ENCODE assay signal across 15 cellular contexts in genomic region chr2:23606968-23607367, GRCh38.
DNase-seq lines count a peak whose midpoint lies in the region; ATAC-seq, FAIRE-seq and TF ChIP-seq lines count a peak whose summit lies in the region.
"Had no signal": no experiment of that assay in that cellular context is flagged by ENCODE, and none has a peak within 500 bp of the region (broad histone marks: within the 10 kb centered on the region; RNA-seq: fewer than 3 reads in every experiment).

No MANE protein-coding gene starts in this region.

- no peak overlapping the region for H3K4me3 Mint-ChIP-seq in Calu3 (ENCODE audit: low read depth, unreplicated experiment)
- H3K4me3 Mint-ChIP-seq: CD4-positive, alpha-beta memory T cell had no signal

- no peaks in the 10 kb centered on the region for H4K20me1 ChIP-seq in K562 (replicated peaks; ENCODE audit: control insufficient read depth, insufficient read depth, low read length)

- H3K27me3 ChIP-seq in K562 (ENCODE audit: control insufficient read depth in 2 of 2, insufficient read depth in 2 of 2, low read length in 2 of 2) (peaks cover 9 to 50% of the 10 kb centered on the region in 2 experiments; a peak in 4 of 5 replicates), lower lobe of right lung (ENCODE audit: low read depth) (no peaks in the 10 kb centered on the region)
- H3K27me3 ChIP-seq: cardiac muscle cell had no signal

- CTCF ChIA-PET in Calu3 (lab: Charles Lee) (no interaction called here), K562 (lab: Yijun Ruan, JAX; ENCODE audit: low intra/inter-chr PET ratio) (no interaction called here)

- BruUV-seq in Calu3 (replicated peaks; lab: Mats Ljungman, UMichigan) (no TSS peak), K562 (replicated peaks; lab: Mats Ljungman, UMichigan) (no TSS peak)

- no peak for TF ChIP-seq CTCF in Calu3 (IDR thresholded peaks at IDR 0.05; ENCODE audit: unreplicated experiment)
- no peak for TF ChIP-seq CTCF in K562 (IDR thresholded peaks at IDR 0.05 in 2 of 3, conservative IDR thresholded peaks at IDR 0.05 in 1 of 3; ENCODE audit: insufficient read depth in 2 of 3, low read depth in 1 of 3, low read length in 3 of 3)
- TF ChIP-seq CTCF in lower lobe of right lung (IDR thresholded peaks at IDR 0.05), result no peak

- H3K9me1 ChIP-seq in K562 (ENCODE audit: control insufficient read depth, insufficient read depth, low read length), result no peaks in the 10 kb centered on the region

- peaks cover 16% of the 10 kb centered on the region for H3K9me3 Mint-ChIP-seq in Calu3 (ENCODE audit: low read depth, unreplicated experiment)

- no peak overlapping the region for H3K27ac Mint-ChIP-seq in Calu3 (ENCODE audit: unreplicated experiment)
- H3K27ac Mint-ChIP-seq: IgD-negative memory B cell had no signal

- peak; percentile 17 for DNase-seq in Calu3
- peak; percentile 95 for DNase-seq in LHCN-M2 (ENCODE audit: low read depth)
- DNase-seq in K562 (ENCODE audit: extremely low read depth in 1 of 4, low spot score in 3 of 4), result no peak
- peak; percentile 25 for DNase-seq in lower lobe of right lung
- no peak for DNase-seq in NCI-H1092 (lab: John Stamatoyannopoulos, UW)
- DNase-seq in DMS114 treated with DMSO at 0.1 percent for 48 hours (lab: John Stamatoyannopoulos, UW; ENCODE audit: unreplicated experiment), result no peak
- DNase-seq: CD4-positive, alpha-beta memory T cell; left cardiac atrium; NCI-H2107 had no signal

- peaks cover 5% of the 10 kb centered on the region for H3K36me3 Mint-ChIP-seq in Calu3 (ENCODE audit: insufficient read depth, unreplicated experiment)

- TF ChIP-seq POLR2A in K562 (conservative IDR thresholded peaks at IDR 0.05), result no peak

- POLR2A ChIA-PET in K562 (lab: Yijun Ruan, JAX), result no interaction called here

- in situ Hi-C loops in K562 (cut with MboI), result no loop called here

- no peak for TF ChIP-seq EP300 in K562 (IDR thresholded peaks at IDR 0.05; ENCODE audit: low read length)

- H3K36me3 ChIP-seq in K562 (ENCODE audit: control insufficient read depth, insufficient read depth, low read length), result no peaks in the 10 kb centered on the region
- H3K36me3 ChIP-seq in lower lobe of right lung, result no peaks in the 10 kb centered on the region
- H3K36me3 ChIP-seq: cardiac muscle cell had no signal

- no peak for TF ChIP-seq RAD21 in K562 (CRISPR knock-in tag; conservative IDR thresholded peaks at IDR 0.05 in 1 of 2, IDR thresholded peaks at IDR 0.05 in 1 of 2)

- H2AFZ ChIP-seq in K562 (ENCODE audit: low read depth, low read length), result no peak overlapping the region
- H2AFZ ChIP-seq: PC-9 had no signal

- ATAC-seq in K562, result no peak
- ATAC-seq in lower lobe of right lung, result peak in 1 of 2 donors; percentile 18
- no peak for ATAC-seq in HG03442 (IDR thresholded peaks at IDR 0.05; ENCODE audit: unreplicated experiment)
- no peak for ATAC-seq in GM21526 (IDR thresholded peaks at IDR 0.05; ENCODE audit: low FRiP score, unreplicated experiment)
- ATAC-seq: left cardiac atrium had no signal

- H3K4me3 ChIP-seq in K562 (no peak overlapping the region), lower lobe of right lung (no peak overlapping the region)
- H3K4me3 ChIP-seq: cardiac muscle cell, PC-9, smooth muscle cell had no signal

- no peak overlapping the region for H3K4me2 ChIP-seq in K562 (ENCODE audit: insufficient read depth, low read length)
- H3K4me2 ChIP-seq: PC-9, smooth muscle cell had no signal

- intact Hi-C loops in Calu3 (cut with micrococcal nuclease; ENCODE audit: unreplicated experiment), result no loop called here
- intact Hi-C loops in K562 (cut with micrococcal nuclease), result no loop called here
- intact Hi-C loops in lower lobe of right lung (cut with DNase I), result no loop called here

- H3K9ac ChIP-seq in K562 (ENCODE audit: insufficient read depth in 1 of 2, low read depth in 2 of 2, low read length in 2 of 2), result no peak overlapping the region

- H3K27ac ChIP-seq in K562 (ENCODE audit: extremely low read depth, low read depth, low read length) (no peak overlapping the region), lower lobe of right lung (no peak overlapping the region)
- H3K27ac ChIP-seq: cardiac muscle cell, PC-9 had no signal

- no peak for FAIRE-seq in K562 (lab: Jason Lieb, UNC)

- no peaks in the 10 kb centered on the region for H3K27me3 Mint-ChIP-seq in Calu3 (ENCODE audit: unreplicated experiment)
- H3K27me3 Mint-ChIP-seq: IgD-negative memory B cell had no signal

- H3K4me1 ChIP-seq in K562 (replicated peaks in 1 of 2; ENCODE audit: control insufficient read depth in 2 of 2, insufficient read depth in 2 of 2, low read length in 2 of 2) (no peaks in the 10 kb centered on the region), lower lobe of right lung (no peaks in the 10 kb centered on the region)

- no peaks in the 10 kb centered on the region for H3K79me2 ChIP-seq in K562 (ENCODE audit: control insufficient read depth, insufficient read depth, low read length)

- no peaks in the 10 kb centered on the region for H3K4me1 Mint-ChIP-seq in Calu3 (ENCODE audit: low read depth, unreplicated experiment)
- H3K4me1 Mint-ChIP-seq: CD4-positive, alpha-beta memory T cell; IgD-negative memory B cell had no signal

- no peaks in the 10 kb centered on the region for H3K9me3 ChIP-seq in K562 (replicated peaks; ENCODE audit: control insufficient read depth, insufficient read depth, low read depth, low read length)
- H3K9me3 ChIP-seq in lower lobe of right lung, result peaks cover 3% of the 10 kb centered on the region

TF ChIP-seq in K562, 482 proteins besides CTCF, POLR2A, EP300 and RAD21:
- TF ChIP-seq ATF3 (IDR thresholded peaks at IDR 0.05) (peak; percentile 11; the same call in 1 of the 2 replicates), ATF3 (CRISPR knock-in tag; conservative IDR thresholded peaks at IDR 0.05) (no peak), MBD2 (IDR thresholded peaks at IDR 0.05; ENCODE audit: borderline replicate concordance, low read depth) (no peak), THRA (IDR thresholded peaks at IDR 0.05) (no peak), ESRRA (IDR thresholded peaks at IDR 0.05; ENCODE audit: borderline replicate concordance, low read depth) (no peak), FIP1L1 (IDR thresholded peaks at IDR 0.05; ENCODE audit: low read depth, low read length, poor library complexity, severe bottlenecking) (no peak), SMARCC2 (IDR thresholded peaks at IDR 0.05; ENCODE audit: low read depth) (no peak), CBX2 (IDR thresholded peaks at IDR 0.05; ENCODE audit: insufficient read depth, low read length, poor library complexity, severe bottlenecking) (no peak)

Comparison
In these comparisons a context has a peak if more than half of its experiments do, and no peak if none do; other contexts are left out.
1. DNase-seq: peak in Calu3 (single experiment), LHCN-M2 (single experiment) and lower lobe of right lung (single experiment); none in K562 (0 of 4), NCI-H1092 (single experiment) and DMS114 treated with DMSO at 0.1 percent for 48 hours (single experiment).